ENCODE assay signal across 29 cellular contexts in genomic region chr6:107396226-107396625, GRCh38.
"Had no signal": no experiment of that assay in that cellular context is flagged by ENCODE, and none has a peak within 500 bp of the region (broad histone marks: within the 10 kb centered on the region; RNA-seq: fewer than 3 reads in every experiment).

No MANE protein-coding gene starts in this region.

- H3K9me3 ChIP-seq: SJSA1 had no signal

- H3K4me1 ChIP-seq: SJSA1 had no signal

- H3K36me3 ChIP-seq: brain microvascular endothelial cell, Peyer's patch, SJSA1 had no signal

- ATAC-seq: activated CD8-positive, alpha-beta T cell treated with anti-CD3 and anti-CD28 coated beads for 36 hours; activated T-cell treated with anti-CD3 and anti-CD28 coated beads, Interleukin-2, amount 50 U/mL, for 72 hours; activated T-helper 17 cell treated with anti-CD3 and anti-CD28 coated beads, Interleukin-2, amount 50 U/mL, for 72 hours; PC-3 had no signal

- DNase-seq: activated CD4-positive, alpha-beta T cell treated with anti-CD3 and anti-CD28 coated beads, Interleukin-2, amount 10 ng/mL, durations not matched to agents 24 days and 14 days; activated CD4-positive, alpha-beta T cell treated with anti-CD3 and anti-CD28 coated beads, Interleukin-2, amount 50 U/mL, for 4 hours; activated CD8-positive, alpha-beta T cell treated with anti-CD3 and anti-CD28 coated beads for 36 hours; activated effector memory CD4-positive, alpha-beta T cell treated with anti-CD3 and anti-CD28 coated beads, Interleukin-2, amount 50 U/mL, for 16 hours; activated naive CD4-positive, alpha-beta T cell; activated naive CD4-positive, alpha-beta T cell treated with anti-CD3 and anti-CD28 coated beads, Interleukin-2, amount 50 U/mL, for 16 hours; activated naive CD8-positive, alpha-beta T cell treated with anti-CD3 and anti-CD28 coated beads for 36 hours; activated T-cell treated with anti-CD3 and anti-CD28 coated beads, Interleukin-2, amount 50 U/mL, for 1 hour; activated T-cell treated with anti-CD3 and anti-CD28 coated beads, Interleukin-2, amount 50 U/mL, for 72 hours; amniotic stem cell; aorta; brain microvascular endothelial cell; central memory CD4-positive, alpha-beta T cell; NCI-H1105; NCI-H1417 treated with DMSO at 0.1 percent for 48 hours; NCI-H187 treated with DMSO at 0.1 percent for 48 hours; NCI-H2081; NCI-H2171 treated with DMSO at 0.1 percent for 48 hours; NCI-H345; NCI-H524 treated with DMSO at 0.1 percent for 48 hours; NCI-H748 treated with DMSO at 0.1 percent for 48 hours; NK-92 treated with Interleukin-12 subunit alpha and Interleukin-12 subunit beta, amount 100 ng/mL, for 24 hours; PC-3; Peyer's patch; RPMI8226; SHP77 treated with DMSO at 0.1 percent for 48 hours; SK-N-SH had no signal

- H3K4me3 ChIP-seq: Peyer's patch, SJSA1 had no signal
